In the genomic region with DNA sequence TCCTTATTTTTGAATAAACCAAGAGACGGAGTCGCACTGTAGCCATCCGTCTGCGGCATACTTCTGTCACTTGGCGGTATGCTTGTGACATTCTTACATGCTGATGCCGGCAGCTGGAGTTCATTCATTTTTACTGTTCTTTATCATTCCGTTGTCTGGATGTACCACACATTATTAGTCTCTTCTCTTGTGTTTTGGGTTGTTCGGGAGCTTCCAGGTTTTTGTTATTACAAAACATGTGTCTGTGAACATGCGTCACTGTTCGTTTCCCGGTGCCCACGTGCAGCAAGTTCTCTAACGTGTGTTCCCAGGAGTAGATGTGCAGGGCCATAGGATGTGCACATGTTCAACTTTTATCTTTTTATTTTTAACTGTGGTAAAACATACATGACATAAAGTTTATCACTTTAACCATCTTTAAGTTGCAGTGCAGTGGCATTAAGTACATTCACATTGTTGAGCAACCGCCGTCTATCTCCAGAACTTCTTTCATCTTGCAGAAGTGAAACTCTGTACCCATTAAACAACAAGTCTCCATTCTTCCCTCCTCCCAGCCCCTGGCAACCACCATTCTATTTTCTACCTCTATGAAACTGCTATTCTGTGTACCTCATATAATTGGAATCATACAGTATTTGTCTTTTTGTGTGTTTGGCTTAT, we compare ENCODE assay signal across 1 cellular context.
TF ChIP-seq lines count a peak whose summit lies in the region.

No MANE protein-coding gene starts in this region.

TF ChIP-seq in SK-N-SH, 30 proteins besides CTCF, POLR2A, EP300 and RAD21 (continued from another document):
- no peak for TF ChIP-seq YY1 (IDR thresholded peaks at IDR 0.05; ENCODE audit: low read depth)
- TF ChIP-seq, protein P1, sequence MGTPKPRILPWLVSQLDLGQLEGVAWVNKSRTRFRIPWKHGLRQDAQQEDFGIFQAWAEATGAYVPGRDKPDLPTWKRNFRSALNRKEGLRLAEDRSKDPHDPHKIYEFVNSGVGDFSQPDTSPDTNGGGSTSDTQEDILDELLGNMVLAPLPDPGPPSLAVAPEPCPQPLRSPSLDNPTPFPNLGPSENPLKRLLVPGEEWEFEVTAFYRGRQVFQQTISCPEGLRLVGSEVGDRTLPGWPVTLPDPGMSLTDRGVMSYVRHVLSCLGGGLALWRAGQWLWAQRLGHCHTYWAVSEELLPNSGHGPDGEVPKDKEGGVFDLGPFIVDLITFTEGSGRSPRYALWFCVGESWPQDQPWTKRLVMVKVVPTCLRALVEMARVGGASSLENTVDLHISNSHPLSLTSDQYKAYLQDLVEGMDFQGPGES (IDR thresholded peaks at IDR 0.05; ENCODE audit: low read depth, low read length), result no peak
- no peak for TF ChIP-seq RCOR1 (IDR thresholded peaks at IDR 0.05; ENCODE audit: low read length)
- TF ChIP-seq FOXJ3 (CRISPR knock-in tag; IDR thresholded peaks at IDR 0.05), result no peak
TF ChIP-seq in SK-N-SH: peak in this region for 0.
